Comparison of ENCODE assay signal across 21 cellular contexts in genomic region chr16:78780808-78781207, GRCh38.
"Had no signal": no experiment of that assay in that cellular context is flagged by ENCODE, and none has a peak within 500 bp of the region (broad histone marks: within the 10 kb centered on the region; RNA-seq: fewer than 3 reads in every experiment).

No MANE protein-coding gene starts in this region.

- H3K36me3 ChIP-seq: gastroesophageal sphincter, ovary, right lobe of liver, transverse colon had no signal

- H3K27ac Mint-ChIP-seq: activated naive CD8-positive, alpha-beta T cell treated with anti-CD3 and anti-CD28 coated beads, Interleukin-2, amount 50 U/mL, for 24 hours; progenitor cell of endocrine pancreas; T-cell had no signal

- H3K4me1 ChIP-seq: gastroesophageal sphincter, testis had no signal

- DNase-seq: activated CD4-positive, alpha-beta T cell treated with anti-CD3 and anti-CD28 coated beads, Interleukin-2, amount 50 U/mL, for 4 hours; activated effector memory CD4-positive, alpha-beta T cell treated with Interleukin-2 at 50 U/mL for 16 hours; activated naive CD4-positive, alpha-beta T cell treated with anti-CD3 and anti-CD28 coated beads, Interleukin-2, amount 50 U/mL, for 16 hours; activated naive CD8-positive, alpha-beta T cell treated with anti-CD3 and anti-CD28 coated beads, Interleukin-2, amount 50 U/mL, for 24 hours; amygdala; caudate nucleus; hippocampal formation; left cardiac atrium; left ventricle myocardium superior; naive B cell; ovary; right lobe of liver; stimulated activated CD4-positive, alpha-beta T cell treated with anti-CD3 and anti-CD28 coated beads, Interleukin-2, amount 100 ng/mL, for 48 hours; stimulated activated naive CD8-positive, alpha-beta T cell treated with anti-CD3 and anti-CD28 coated beads, Interleukin-15, Interleukin-2, amounts not matched to agents 100 U/mL and 50 U/mL, for 24 hours; T-cell; T-helper 9 cell; testis; transverse colon had no signal

- H3K4me3 Mint-ChIP-seq: activated naive CD8-positive, alpha-beta T cell treated with anti-CD3 and anti-CD28 coated beads, Interleukin-2, amount 50 U/mL, for 24 hours; naive B cell; T-cell had no signal

- ATAC-seq: activated naive CD8-positive, alpha-beta T cell treated with anti-CD3 and anti-CD28 coated beads, Interleukin-2, amount 50 U/mL, for 24 hours; gastroesophageal sphincter; left cardiac atrium; left ventricle myocardium superior; right lobe of liver; stimulated activated naive CD8-positive, alpha-beta T cell treated with anti-CD3 and anti-CD28 coated beads, Interleukin-15, Interleukin-2, amounts not matched to agents 100 U/mL and 50 U/mL, for 24 hours; T-cell had no signal

- H3K9me3 Mint-ChIP-seq: activated naive CD8-positive, alpha-beta T cell treated with anti-CD3 and anti-CD28 coated beads, Interleukin-2, amount 50 U/mL, for 24 hours; naive B cell; T-cell had no signal

- H3K27ac ChIP-seq: gastroesophageal sphincter, ovary, right lobe of liver, testis, transverse colon, VCaP had no signal

- H3K27me3 Mint-ChIP-seq: activated naive CD8-positive, alpha-beta T cell treated with anti-CD3 and anti-CD28 coated beads, Interleukin-2, amount 50 U/mL, for 24 hours; naive B cell; T-cell had no signal

- H3K27me3 ChIP-seq: gastroesophageal sphincter, ovary, right lobe of liver, testis, transverse colon had no signal

- H3K4me3 ChIP-seq: gastroesophageal sphincter, ovary, right lobe of liver, testis, transverse colon had no signal

- H3K9me3 ChIP-seq: gastroesophageal sphincter, ovary, right lobe of liver, testis, transverse colon had no signal
